In the genomic region with DNA sequence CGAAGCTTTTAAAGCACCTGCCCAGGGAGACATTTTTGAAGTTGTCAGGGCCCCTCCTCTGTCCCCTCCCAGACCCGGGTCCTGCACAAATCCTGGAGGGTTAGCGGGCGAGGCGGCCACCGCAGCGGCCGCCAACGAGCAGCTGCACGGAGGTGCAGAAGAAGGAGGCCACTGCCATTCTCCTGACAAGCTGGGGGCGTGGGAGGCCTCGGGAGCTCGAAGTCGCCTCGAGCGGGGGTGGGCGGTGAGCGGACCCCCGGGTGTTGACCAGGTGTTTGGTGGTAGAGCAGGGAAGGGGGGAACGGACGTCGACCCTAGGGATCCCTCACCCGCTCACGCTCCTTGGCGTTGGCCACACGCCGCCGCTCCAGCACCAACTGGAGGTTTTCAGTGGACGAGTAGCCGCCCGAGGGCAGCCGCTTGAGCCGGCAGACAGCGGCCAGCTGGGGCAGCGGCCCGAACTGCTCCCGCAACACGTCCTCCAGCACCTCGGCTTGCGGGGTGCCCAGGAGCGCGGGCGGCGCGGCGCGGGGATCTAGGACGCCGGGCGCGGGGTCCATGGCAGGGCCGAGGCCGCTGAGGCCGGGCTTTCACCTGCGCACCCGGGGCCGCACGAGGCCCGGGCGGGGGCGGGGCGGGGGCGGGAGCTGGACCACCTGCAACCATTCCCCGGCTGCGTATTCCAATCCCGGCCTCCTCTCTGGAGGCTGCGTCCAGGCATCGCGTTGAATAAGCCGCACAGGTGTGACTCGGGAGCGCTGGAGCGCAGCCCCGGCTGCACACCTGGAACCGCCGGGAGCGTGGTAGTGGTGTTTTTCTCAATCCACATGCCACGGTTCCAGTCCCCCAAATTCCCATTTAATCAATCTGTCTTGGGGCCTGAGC, we compare ENCODE assay signal across 8 cellular contexts. TPM values are rescaled to one million over a fixed set of nuclear protein-coding genes. Genes with fewer than 3 reads are reported as not detected.
DNase-seq lines count a peak whose midpoint lies in the region; ATAC-seq and TF ChIP-seq lines count a peak whose summit lies in the region.

A gene with protein sequence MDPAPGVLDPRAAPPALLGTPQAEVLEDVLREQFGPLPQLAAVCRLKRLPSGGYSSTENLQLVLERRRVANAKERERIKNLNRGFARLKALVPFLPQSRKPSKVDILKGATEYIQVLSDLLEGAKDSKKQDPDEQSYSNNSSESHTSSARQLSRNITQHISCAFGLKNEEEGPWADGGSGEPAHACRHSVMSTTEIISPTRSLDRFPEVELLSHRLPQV (minus strand): TSS at position 565 of the 885 bp plus-strand sequence. CDS start 5 bp downstream, at position 560.

- H3K36me3 Mint-ChIP-seq in activated CD8-positive, alpha-beta T cell treated with anti-CD3 and anti-CD28 coated beads, Interleukin-2, amount 10 ng/mL, durations not matched to agents 7 days and 5 days (ENCODE audit: low read depth) = no peaks in the 10 kb centered on the region

- no peak for TF ChIP-seq POLR2A in prostate gland (IDR thresholded peaks at IDR 0.05)

- peaks cover 53% of the 10 kb centered on the region for H3K27me3 Mint-ChIP-seq in activated CD8-positive, alpha-beta T cell treated with anti-CD3 and anti-CD28 coated beads, Interleukin-2, amount 10 ng/mL, durations not matched to agents 7 days and 5 days (ENCODE audit: low read depth)

- H3K4me3 ChIP-seq in skeletal muscle satellite cell (ENCODE audit: low read length) = peak within 1 kb of the TSS; percentile 49
- H3K4me3 ChIP-seq in prostate gland = peak within 1 kb of the TSS in 1 of 2 donors; percentile 17

- H3K9me3 Mint-ChIP-seq in activated CD8-positive, alpha-beta T cell treated with anti-CD3 and anti-CD28 coated beads, Interleukin-2, amount 10 ng/mL, durations not matched to agents 7 days and 5 days (ENCODE audit: insufficient read depth) = no peaks in the 10 kb centered on the region

- H3K27ac Mint-ChIP-seq in activated CD8-positive, alpha-beta T cell treated with anti-CD3 and anti-CD28 coated beads, Interleukin-2, amount 10 ng/mL, durations not matched to agents 7 days and 5 days = no peak within 1 kb of the TSS

- H3K27ac ChIP-seq in prostate gland = no peak within 1 kb of the TSS

- H3K27me3 ChIP-seq in skeletal muscle satellite cell (ENCODE audit: control insufficient read depth, insufficient read depth, low read length) (peaks cover 64% of the 10 kb centered on the region), prostate gland (replicated peaks; ENCODE audit: insufficient read depth) (peaks cover 10% of the 10 kb centered on the region)

- CTCF ChIA-PET in activated CD8-positive, alpha-beta T cell treated with anti-CD3 and anti-CD28 coated beads, Interleukin-2, amount 10 ng/mL, durations not matched to agents 7 days and 5 days (lab: Charles Lee) = interaction anchor here (0.6 to 4.9 kb wide), 14 partner anchors 21 to 161 kb away, joined by 3 to 31 read pairs (median 4); a partner anchor contains a TSS

- H3K36me3 ChIP-seq in skeletal muscle satellite cell (ENCODE audit: insufficient read depth, low read length) (no peaks in the 10 kb centered on the region), prostate gland (no peaks in the 10 kb centered on the region)

- peak; percentile 68 for DNase-seq in NCI-H510A treated with DMSO at 0.1 percent for 48 hours (lab: John Stamatoyannopoulos, UW)
- DNase-seq in NCI-H510A (lab: John Stamatoyannopoulos, UW) = no peak
- DNase-seq in activated CD8-positive, alpha-beta T cell treated with anti-CD3 and anti-CD28 coated beads, Interleukin-2, amount 10 ng/mL, durations not matched to agents 7 days and 5 days = no peak
- peak; percentile 68 for DNase-seq in iPS-NIHi11 (ENCODE audit: low spot score)
- no peak for DNase-seq in GOT3 (lab: John Stamatoyannopoulos, UW)
- no peak for DNase-seq in prostate gland (ENCODE audit: low spot score)

- peak within 1 kb of the TSS; percentile 65 for H3K4me3 Mint-ChIP-seq in activated CD8-positive, alpha-beta T cell treated with anti-CD3 and anti-CD28 coated beads, Interleukin-2, amount 10 ng/mL, durations not matched to agents 7 days and 5 days

- peaks cover 4% of the 10 kb centered on the region for H3K4me1 ChIP-seq in skeletal muscle satellite cell (ENCODE audit: control insufficient read depth, insufficient read depth, low read length)
- no peaks in the 10 kb centered on the region for H3K4me1 ChIP-seq in prostate gland (replicated peaks)

- H3K4me2 ChIP-seq in skeletal muscle satellite cell (ENCODE audit: low read length) = peak within 1 kb of the TSS; percentile 73

- peak; percentile 27 for ATAC-seq in activated CD8-positive, alpha-beta T cell treated with anti-CD3 and anti-CD28 coated beads, Interleukin-2, amount 10 ng/mL, durations not matched to agents 7 days and 5 days
- ATAC-seq in HG02610 (IDR thresholded peaks at IDR 0.05; ENCODE audit: unreplicated experiment) = no peak

- H3K4me1 Mint-ChIP-seq in activated CD8-positive, alpha-beta T cell treated with anti-CD3 and anti-CD28 coated beads, Interleukin-2, amount 10 ng/mL, durations not matched to agents 7 days and 5 days (ENCODE audit: low read depth) = peaks cover 5% of the 10 kb centered on the region

- intact Hi-C loops in prostate gland (cut with DNase I) = no loop called here

- TF ChIP-seq CTCF in prostate gland (IDR thresholded peaks at IDR 0.05) = no peak

- 9% methylated on average over 41 of the region's 78 CpGs for WGBS in prostate gland

- no peak within 1 kb of the TSS for H3K9ac ChIP-seq in skeletal muscle satellite cell (ENCODE audit: low read depth, low read length)

- no peaks in the 10 kb centered on the region for H3K9me3 ChIP-seq in skeletal muscle satellite cell (replicated peaks; ENCODE audit: low read length)
- H3K9me3 ChIP-seq in prostate gland = no peaks in the 10 kb centered on the region

- POLR2A ChIA-PET in activated CD8-positive, alpha-beta T cell treated with anti-CD3 and anti-CD28 coated beads, Interleukin-2, amount 10 ng/mL, durations not matched to agents 7 days and 5 days (lab: Charles Lee) = no interaction called here

RNA-seq across cellular contexts. Expression of the gene that starts here (rescaled TPM):
- not detected for total RNA-seq in activated CD8-positive, alpha-beta T cell treated with anti-CD3 and anti-CD28 coated beads, Interleukin-2, amount 10 ng/mL, durations not matched to agents 7 days and 5 days
- not detected in 2 replicates for total RNA-seq in skeletal muscle satellite cell (2012; rRNA removed)
- not detected for total RNA-seq in prostate gland

Comparison
In these comparisons a context has a peak if more than half of its experiments do, and no peak if none do; other contexts are left out.
1. DNase-seq: peak in NCI-H510A treated with DMSO at 0.1 percent for 48 hours (single experiment) and iPS-NIHi11 (single experiment); none in NCI-H510A (single experiment), activated CD8-positive, alpha-beta T cell treated with anti-CD3 and anti-CD28 coated beads, Interleukin-2, amount 10 ng/mL, durations not matched to agents 7 days and 5 days (single experiment), GOT3 (single experiment) and prostate gland (single experiment).
2. Peak in ATAC-seq in activated CD8-positive, alpha-beta T cell treated with anti-CD3 and anti-CD28 coated beads, Interleukin-2, amount 10 ng/mL, durations not matched to agents 7 days and 5 days; RNA of the gene not detected or under 1 TPM.